10 cellular contexts compared by ENCODE assay signal in the genomic region with DNA sequence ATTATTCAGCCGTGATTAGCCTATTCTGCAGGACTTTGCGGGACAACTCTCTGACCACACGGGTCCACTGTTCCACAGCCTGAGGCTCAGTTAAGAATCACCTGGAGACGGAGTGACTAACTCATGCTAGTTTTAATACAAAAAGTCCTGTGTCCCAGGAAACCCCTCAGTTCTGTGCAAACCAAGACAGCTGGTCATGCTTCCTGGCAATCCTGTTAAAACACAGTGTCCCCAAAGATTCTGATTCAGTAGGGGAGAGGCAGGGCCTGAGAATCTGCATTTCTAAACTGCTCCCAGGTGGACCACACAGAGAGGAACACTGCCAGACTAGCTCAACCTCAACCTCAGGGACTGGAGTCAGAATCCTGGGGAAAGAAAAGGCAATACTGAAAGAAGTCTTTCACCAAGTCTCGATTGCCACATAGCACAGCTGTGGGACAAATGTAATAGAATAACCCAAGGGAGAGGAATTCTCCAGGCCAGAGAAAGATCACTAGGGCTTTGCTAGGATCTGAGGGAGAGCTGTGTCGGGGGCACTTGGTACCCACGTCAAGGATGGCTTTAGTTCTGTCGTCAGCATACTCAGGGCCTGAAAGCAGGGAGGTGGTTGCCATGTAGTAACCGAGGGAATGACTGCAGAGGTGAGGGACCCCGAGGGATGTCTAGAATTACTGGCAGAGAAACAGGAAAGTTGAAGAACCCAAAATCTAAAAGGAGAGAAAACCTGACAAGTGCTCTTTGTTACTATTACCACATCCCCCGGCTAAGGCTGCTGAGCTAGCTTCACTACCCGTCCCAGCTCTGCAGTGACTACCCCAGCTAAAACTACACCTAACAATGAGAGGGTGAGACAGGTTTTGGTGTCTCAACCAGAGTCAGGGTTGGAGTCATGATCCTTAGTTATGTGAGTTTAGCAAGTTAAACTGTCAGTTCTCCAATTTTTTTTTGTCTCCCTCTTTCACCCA. TPM values are rescaled to one million over a fixed set of nuclear protein-coding genes. Genes with fewer than 3 reads are reported as not detected.
DNase-seq lines count a peak whose midpoint lies in the region; ATAC-seq and TF ChIP-seq lines count a peak whose summit lies in the region.
"Had no signal": no experiment of that assay in that cellular context is flagged by ENCODE, and none has a peak within 500 bp of the region (broad histone marks: within the 10 kb centered on the region; RNA-seq: fewer than 3 reads in every experiment).

No MANE protein-coding gene starts in this region.

- no peaks in the 10 kb centered on the region for H3K36me3 ChIP-seq in upper lobe of left lung
- H3K36me3 ChIP-seq: adrenal gland had no signal

- TF ChIP-seq CTCF in cardiac fibroblast (IDR thresholded peaks at IDR 0.05; ENCODE audit: low read depth, low read length) = peak; percentile 21
- no peak for TF ChIP-seq CTCF in omental fat pad (IDR thresholded peaks at IDR 0.05)
- TF ChIP-seq CTCF in upper lobe of left lung (IDR thresholded peaks at IDR 0.05) = no peak

- no peak overlapping the region for H3K27ac ChIP-seq in upper lobe of left lung

- no peak for TF ChIP-seq EP300 in upper lobe of left lung (IDR thresholded peaks at IDR 0.05)

- H3K4me3 ChIP-seq in cardiac fibroblast (replicated peaks in 1 of 2; ENCODE audit: low read depth in 2 of 2, low read length in 2 of 2) (no peak overlapping the region), upper lobe of left lung (no peak overlapping the region)
- H3K4me3 ChIP-seq: adrenal gland had no signal

- intact Hi-C loops in Right ventricle myocardium inferior (cut with DNase I) = loop anchor here (5.0 kb wide), 1 partner anchor 166 kb away; a partner anchor contains a TSS
- intact Hi-C loops in cardiac septum (cut with DNase I) = no loop called here

- H3K4me1 ChIP-seq in upper lobe of left lung = peaks cover 0 to 18% (median 7%) of the 10 kb centered on the region in 4 donors

- DNase-seq in Right ventricle myocardium inferior (ENCODE audit: missing footprints) (no peak), cardiac septum (ENCODE audit: low spot score) (no peak), cardiac fibroblast (ENCODE audit: low read depth in 2 of 2) (peak in 1 of 2 donors; percentile 61), kidney tubule cell (ENCODE audit: low spot score) (peak; percentile 89), omental fat pad (ENCODE audit: low spot score) (no peak), NCI-H2227 treated with DMSO at 0.1 percent for 48 hours (lab: John Stamatoyannopoulos, UW) (no peak), upper lobe of left lung (no peak)
- DNase-seq: midbrain had no signal

- no peaks in the 10 kb centered on the region for H3K9me3 ChIP-seq in upper lobe of left lung
- H3K9me3 ChIP-seq: adrenal gland had no signal

- 77 to 85% methylated on average over 12 of the region's 12 CpGs for WGBS in upper lobe of left lung, 2 donors

- no peak for TF ChIP-seq POLR2A in upper lobe of left lung (IDR thresholded peaks at IDR 0.05)

- H3K27me3 ChIP-seq in upper lobe of left lung = no peaks in the 10 kb centered on the region
- H3K27me3 ChIP-seq: adrenal gland had no signal

- ATAC-seq in Right ventricle myocardium inferior (peak; percentile 94), omental fat pad (ENCODE audit: low FRiP score) (no peak), HG02970 (IDR thresholded peaks at IDR 0.05; ENCODE audit: low FRiP score, unreplicated experiment) (no peak), upper lobe of left lung (ENCODE audit: low FRiP score in 2 of 2) (no peak)

RNA-seq across cellular contexts. Expression of a gene that starts 8.6 kb away (rescaled TPM):
- total RNA-seq in Right ventricle myocardium inferior (8.1 TPM), cardiac septum (4.3 TPM), omental fat pad (10 to 100 TPM; 12.0 to 23.2 (median 15.4) TPM), upper lobe of left lung (10 to 100 TPM; 15.5 to 29.5 (median 20.4) TPM)
